ENCODE assay signal across 27 cellular contexts in genomic region chr22:10727393-10727792, GRCh38.
"Had no signal": no experiment of that assay in that cellular context is flagged by ENCODE, and none has a peak within 500 bp of the region (broad histone marks: within the 10 kb centered on the region; RNA-seq: fewer than 3 reads in every experiment).

No MANE protein-coding gene starts in this region.

- H3K4me3 ChIP-seq: cardiac muscle cell, K562 had no signal

- H3K4me3 Mint-ChIP-seq: activated CD4-positive, alpha-beta memory T cell treated with anti-CD3 and anti-CD28 coated beads for 36 hours; activated CD4-positive, alpha-beta T cell treated with anti-CD3 and anti-CD28 coated beads, Interleukin-2, amount 10 ng/mL, durations not matched to agents 7 days and 5 days; activated naive CD4-positive, alpha-beta T cell treated with anti-CD3 and anti-CD28 coated beads for 36 hours; activated naive CD8-positive, alpha-beta T cell; activated T-helper 17 cell treated with anti-CD3 and anti-CD28 coated beads, Interleukin-2, amount 50 U/mL, for 72 hours had no signal

- ATAC-seq: activated T-helper 17 cell treated with anti-CD3 and anti-CD28 coated beads, Interleukin-2, amount 50 U/mL, for 72 hours; K562; PC-3 had no signal

- H3K27me3 ChIP-seq: brain microvascular endothelial cell, cardiac muscle cell had no signal

- DNase-seq: activated CD4-positive, alpha-beta memory T cell treated with anti-CD3 and anti-CD28 coated beads for 36 hours; activated CD4-positive, alpha-beta T cell treated with anti-CD3 and anti-CD28 coated beads, Interleukin-2, amount 10 ng/mL, durations not matched to agents 7 days and 5 days; activated CD4-positive, CD25-positive, alpha-beta regulatory T cell; activated CD8-positive, alpha-beta memory T cell treated with anti-CD3 and anti-CD28 coated beads for 24 hours; activated gamma-delta T cell; activated naive CD4-positive, alpha-beta T cell treated with anti-CD3 and anti-CD28 coated beads for 36 hours; activated T-cell treated with anti-CD3 and anti-CD28 coated beads for 4 hours; activated T-cell treated with anti-CD3 and anti-CD28 coated beads, Interleukin-2, amount 50 U/mL, for 48 hours; amygdala; brain microvascular endothelial cell; Kasumi-1; NCI-H1105 treated with DMSO at 0.1 percent for 48 hours; NCI-H1436 treated with DMSO at 0.1 percent for 48 hours; NCI-H187; NCI-H2081; NCI-H510A treated with DMSO at 0.1 percent for 48 hours; NCI-H69; PC-3; SHP77 treated with DMSO at 0.1 percent for 48 hours; T-helper 2 cell; T1000 had no signal

- H3K27ac Mint-ChIP-seq: activated CD4-positive, alpha-beta memory T cell treated with anti-CD3 and anti-CD28 coated beads for 36 hours; activated CD4-positive, alpha-beta T cell treated with anti-CD3 and anti-CD28 coated beads, Interleukin-2, amount 10 ng/mL, durations not matched to agents 7 days and 5 days; activated naive CD4-positive, alpha-beta T cell treated with anti-CD3 and anti-CD28 coated beads for 36 hours; activated naive CD8-positive, alpha-beta T cell; activated T-helper 17 cell treated with anti-CD3 and anti-CD28 coated beads, Interleukin-2, amount 50 U/mL, for 72 hours had no signal

- H3K36me3 ChIP-seq: brain microvascular endothelial cell, cardiac muscle cell had no signal

- FAIRE-seq: K562, RCC 7860, TTC549 had no signal

- H3K4me1 Mint-ChIP-seq: activated CD4-positive, alpha-beta T cell treated with anti-CD3 and anti-CD28 coated beads, Interleukin-2, amount 10 ng/mL, durations not matched to agents 7 days and 5 days had no signal

- H3K27me3 Mint-ChIP-seq: activated CD4-positive, alpha-beta memory T cell treated with anti-CD3 and anti-CD28 coated beads for 36 hours; activated CD4-positive, alpha-beta T cell treated with anti-CD3 and anti-CD28 coated beads, Interleukin-2, amount 10 ng/mL, durations not matched to agents 7 days and 5 days; activated naive CD8-positive, alpha-beta T cell; activated T-helper 17 cell treated with anti-CD3 and anti-CD28 coated beads, Interleukin-2, amount 50 U/mL, for 72 hours had no signal

- H3K27ac ChIP-seq: brain microvascular endothelial cell, cardiac muscle cell had no signal
